Comparison of ENCODE assay signal across 8 cellular contexts in the genomic region with DNA sequence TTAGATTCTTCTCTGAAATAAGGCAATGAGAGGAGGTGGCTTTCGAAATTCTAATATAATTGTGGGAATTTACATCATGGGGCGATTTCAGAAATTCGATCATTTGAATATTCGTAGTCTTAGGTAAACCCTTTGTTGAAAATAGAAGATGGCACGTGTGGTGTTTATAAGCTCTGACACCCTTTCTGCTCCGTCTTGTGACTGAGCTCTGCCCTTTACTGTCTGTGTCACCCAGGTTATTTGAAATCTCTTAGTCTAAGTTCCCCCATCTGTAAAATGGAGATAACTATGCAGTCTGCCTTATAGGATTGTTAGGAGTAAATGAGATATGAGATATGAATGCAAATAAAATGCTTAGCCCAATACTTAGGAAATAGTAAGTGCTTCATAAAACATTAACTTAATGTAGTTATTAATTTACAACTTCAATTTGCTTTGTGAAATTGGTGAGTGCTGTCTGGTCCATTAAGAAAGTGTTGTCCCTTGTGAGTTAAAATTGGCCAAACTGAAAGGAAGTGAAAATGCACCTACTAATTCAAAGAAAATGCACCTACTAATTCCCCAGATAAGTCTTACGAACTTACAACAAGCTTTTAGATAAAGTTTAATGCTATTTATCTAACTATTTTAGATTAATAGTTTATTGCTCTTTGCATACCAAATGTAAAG. TPM values are rescaled to one million over a fixed set of nuclear protein-coding genes. Genes with fewer than 3 reads are reported as not detected.
A peak's percentile ranks its signal among the peaks of the same experiment; 100 is the strongest.
DNase-seq lines count a peak whose midpoint lies in the region; ATAC-seq and TF ChIP-seq lines count a peak whose summit lies in the region.

No MANE protein-coding gene starts in this region.

- H3F3A ChIP-seq in neural progenitor cell (ENCODE audit: low read depth), result peaks cover 8% of the 10 kb centered on the region

- ATAC-seq in HG03342 (IDR thresholded peaks at IDR 0.05; ENCODE audit: unreplicated experiment), result no peak

- in situ Hi-C loops in GM13977 (cut with MboI; ENCODE audit: low pct_unique_long_range_greater_than_20kb, low sequenced_read_pairs, unreplicated experiment), result no loop called here

- H3K9ac ChIP-seq in neural progenitor cell, result no peak overlapping the region

- H3K36me3 Mint-ChIP-seq in chondrocyte (ENCODE audit: low read depth) (no peaks in the 10 kb centered on the region), neural progenitor cell (no peaks in the 10 kb centered on the region)

- H3K4me3 Mint-ChIP-seq in chondrocyte (ENCODE audit: unreplicated experiment) (peak overlapping the region; percentile 87), neural progenitor cell (peak overlapping the region; percentile 91)

- peaks cover 18% of the 10 kb centered on the region for H3K4me1 ChIP-seq in neural progenitor cell

- TF ChIP-seq CTCF in GM13977 (IDR thresholded peaks at IDR 0.05; ENCODE audit: extremely low read depth, insufficient read depth, missing control alignments) (no peak), chondrocyte (IDR thresholded peaks at IDR 0.05) (no peak), neural progenitor cell (IDR thresholded peaks at IDR 0.05) (no peak)

- H3K79me2 ChIP-seq in neural progenitor cell (ENCODE audit: low read depth), result peaks cover 13% of the 10 kb centered on the region

- peaks cover 43% of the 10 kb centered on the region for H3K27me3 ChIP-seq in neural progenitor cell

- DNase-seq in GM13977 (ENCODE audit: low spot score) (peak; percentile 66), HT1080 (ENCODE audit: low read depth) (peak; percentile 13), chondrocyte (ENCODE audit: low spot score) (no peak), neural progenitor cell (ENCODE audit: low spot score) (no peak), NCI-H187 treated with DMSO at 0.1 percent for 48 hours (lab: John Stamatoyannopoulos, UW) (no peak), GF-D8 (lab: John Stamatoyannopoulos, UW) (no peak), SHP77 treated with DMSO at 0.1 percent for 48 hours (lab: John Stamatoyannopoulos, UW) (no peak)

- H4K20me1 ChIP-seq in neural progenitor cell (ENCODE audit: low read depth), result peaks cover 9% of the 10 kb centered on the region

- H3K27me3 Mint-ChIP-seq in chondrocyte (ENCODE audit: low read depth), result no peaks in the 10 kb centered on the region
- peaks cover 21% of the 10 kb centered on the region for H3K27me3 Mint-ChIP-seq in neural progenitor cell (ENCODE audit: insufficient read depth, low read depth)

- no peak overlapping the region for H3K27ac Mint-ChIP-seq in chondrocyte (ENCODE audit: unreplicated experiment)
- H3K27ac Mint-ChIP-seq in neural progenitor cell, result no peak overlapping the region

- no peaks in the 10 kb centered on the region for H3K9me3 ChIP-seq in neural progenitor cell (ENCODE audit: low read depth)

- H3K4me1 Mint-ChIP-seq in chondrocyte (ENCODE audit: low read depth), result peaks cover 40% of the 10 kb centered on the region
- H3K4me1 Mint-ChIP-seq in neural progenitor cell, result peaks cover 26% of the 10 kb centered on the region

- H3K27ac ChIP-seq in neural progenitor cell, result no peak overlapping the region

- H2AFZ ChIP-seq in neural progenitor cell (replicated peaks), result no peak overlapping the region

- no peaks in the 10 kb centered on the region for H3K36me3 ChIP-seq in neural progenitor cell

- peak overlapping the region; percentile 76 for H3K4me3 ChIP-seq in neural progenitor cell

- peak overlapping the region; percentile 87 for H3K4me2 ChIP-seq in neural progenitor cell

- H3K9me3 Mint-ChIP-seq in chondrocyte (ENCODE audit: low read depth), result no peaks in the 10 kb centered on the region
- H3K9me3 Mint-ChIP-seq in neural progenitor cell, result no peaks in the 10 kb centered on the region

RNA-seq across cellular contexts. Expression of a gene that starts 1.6 kb away (rescaled TPM):
- total RNA-seq in HT1080 (2014; rRNA removed; shearing (Covaris generic)), result 66.5 and 69.5 TPM in 2 replicates
- polyA plus RNA-seq in HT1080 (2015; cell fraction: cytosol; rRNA removed), result 34.9 and 35.8 TPM in 2 replicates
- 15.2 and 16.0 TPM in 2 replicates for polyA plus RNA-seq in HT1080 (2015; cell fraction: nucleus; rRNA removed)
- total RNA-seq in chondrocyte, result 9.0 to 12.0 TPM (median 11.6 TPM) in 3 replicates
- total RNA-seq in neural progenitor cell (ENCODE audit: low replicate concordance), result 8.6 and 12.9 TPM in 2 replicates

Comparison
In these comparisons a context has a peak if more than half of its experiments do, and no peak if none do; other contexts are left out.
1. DNase-seq: peak in GM13977 (single experiment) and HT1080 (single experiment); none in chondrocyte (single experiment), neural progenitor cell (single experiment), NCI-H187 treated with DMSO at 0.1 percent for 48 hours (single experiment), GF-D8 (single experiment) and SHP77 treated with DMSO at 0.1 percent for 48 hours (single experiment).